Comparison of ENCODE assay signal across 32 cellular contexts in the genomic region with DNA sequence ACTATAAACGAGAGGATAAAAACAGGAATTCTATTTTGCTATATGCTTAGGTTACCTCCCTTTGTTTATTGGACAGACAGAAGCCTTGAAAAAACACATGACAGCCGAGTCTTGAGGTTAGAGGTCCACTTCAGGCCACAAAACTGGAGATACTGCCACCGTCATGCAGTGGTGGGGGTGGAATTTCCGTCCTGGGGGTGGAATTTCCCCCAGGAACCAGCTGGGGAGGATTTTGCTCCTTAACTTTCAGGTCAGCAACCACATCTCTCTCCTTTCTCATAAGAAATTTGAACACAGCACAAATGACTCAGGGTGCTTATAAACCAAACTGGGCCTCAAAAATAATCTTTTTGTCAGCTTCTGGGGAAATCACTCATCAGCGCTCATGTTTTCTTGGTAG.
"Had no signal": no experiment of that assay in that cellular context is flagged by ENCODE, and none has a peak within 500 bp of the region (broad histone marks: within the 10 kb centered on the region; RNA-seq: fewer than 3 reads in every experiment).

No MANE protein-coding gene starts in this region.

- H3K27me3 ChIP-seq: ascending aorta, gastroesophageal sphincter, pancreas, tibial artery, upper lobe of right lung had no signal

- H3K36me3 ChIP-seq: ascending aorta, gastroesophageal sphincter, pancreas, prostate gland, tibial artery, upper lobe of right lung had no signal

- H3K27ac Mint-ChIP-seq: activated B cell treated with CpG ODN at 0.5 μM for 24 hours; activated naive CD8-positive, alpha-beta T cell; activated T-cell treated with anti-CD3 and anti-CD28 coated beads, Interleukin-2, amount 50 U/mL, for 72 hours; naive thymus-derived CD4-positive, alpha-beta T cell; stimulated activated memory B cell treated with anti-CD40 and anti-IgM and Interleukin-4, amounts not matched to agents 10 μg/mL and 1 μg/mL and 100 μg/mL, for 72 hours; stimulated activated naive CD8-positive, alpha-beta T cell treated with anti-CD3 and anti-CD28 coated beads, Interleukin-15, amount 100 ng/mL, for 72 hours; T-helper 2 cell treated with Interferon-gamma antibody and Interleukin-4, amounts not matched to agents 5 μg/mL and 100 μg/mL, for 36 hours had no signal

- H3K27me3 Mint-ChIP-seq: activated B cell treated with CpG ODN at 0.5 μM for 24 hours; activated naive CD8-positive, alpha-beta T cell; central memory CD8-positive, alpha-beta T cell; naive thymus-derived CD4-positive, alpha-beta T cell; stimulated activated memory B cell treated with anti-CD40 and anti-IgM and Interleukin-4, amounts not matched to agents 10 μg/mL and 1 μg/mL and 100 μg/mL, for 72 hours; stimulated activated naive CD8-positive, alpha-beta T cell treated with anti-CD3 and anti-CD28 coated beads, Interleukin-15, amount 100 ng/mL, for 72 hours had no signal

- H3K9me3 ChIP-seq: ascending aorta, gastroesophageal sphincter, pancreas, prostate gland, tibial artery, upper lobe of right lung had no signal

- H3K4me3 ChIP-seq: ascending aorta, gastroesophageal sphincter, pancreas, prostate gland, tibial artery, upper lobe of right lung had no signal

- H3K4me1 ChIP-seq: ascending aorta, gastroesophageal sphincter, pancreas, prostate gland, tibial artery, upper lobe of right lung had no signal

- H3K36me3 Mint-ChIP-seq: activated naive CD8-positive, alpha-beta T cell; stimulated activated memory B cell treated with anti-CD40 and anti-IgM and Interleukin-4, amounts not matched to agents 10 μg/mL and 1 μg/mL and 100 μg/mL, for 72 hours had no signal

- H3K27ac ChIP-seq: ascending aorta, gastroesophageal sphincter, pancreas, prostate gland, tibial artery, upper lobe of right lung had no signal

- ATAC-seq: activated T-cell treated with anti-CD3 and anti-CD28 coated beads, Interleukin-2, amount 50 U/mL, for 72 hours; gastroesophageal sphincter; left colon; naive thymus-derived CD4-positive, alpha-beta T cell; pancreas; sciatic nerve; stimulated activated memory B cell treated with anti-CD40 and anti-IgM and Interleukin-4, amounts not matched to agents 10 μg/mL and 1 μg/mL and 100 μg/mL, for 72 hours; stimulated activated naive CD8-positive, alpha-beta T cell treated with anti-CD3 and anti-CD28 coated beads, Interleukin-15, amount 100 ng/mL, for 72 hours; upper lobe of right lung had no signal

- DNase-seq: activated B cell treated with CpG ODN at 0.5 μM for 24 hours; activated CD4-positive, alpha-beta T cell treated with anti-CD3 and anti-CD28 coated beads, Interleukin-2, amount 50 U/mL, for 1 hour; activated naive CD4-positive, alpha-beta T cell treated with Interleukin-2 at 50 U/mL for 16 hours; activated T-cell treated with anti-CD3 and anti-CD28 coated beads for 4 hours; activated T-cell treated with anti-CD3 and anti-CD28 coated beads, Interleukin-2, amount 50 U/mL, for 72 hours; effector memory CD4-positive, alpha-beta T cell; head of caudate nucleus; hippocampal formation; kidney; left colon; midbrain; naive thymus-derived CD4-positive, alpha-beta T cell; nucleus accumbens; pancreas; retina; small intestine; stimulated activated CD4-positive, alpha-beta T cell treated with anti-CD3 and anti-CD28 coated beads, Interleukin-1b, Interleukin-23, amount 100 ng/mL, for 48 hours; stimulated activated CD4-positive, alpha-beta T cell treated with anti-CD3 and anti-CD28 coated beads, Interleukin-4, amount 100 ng/mL, for 4 hours; stimulated activated CD8-positive, alpha-beta memory T cell treated with anti-CD3 and anti-CD28 coated beads, Interleukin-4, amount 100 ng/mL, for 48 hours; stimulated activated naive CD8-positive, alpha-beta T cell treated with anti-CD3 and anti-CD28 coated beads, Interleukin-15, amount 100 ng/mL, for 72 hours; substantia nigra; T-helper 1 cell; tibial artery; upper lobe of right lung had no signal

- H3K4me1 Mint-ChIP-seq: activated B cell treated with CpG ODN at 0.5 μM for 24 hours; central memory CD8-positive, alpha-beta T cell; naive thymus-derived CD4-positive, alpha-beta T cell; stimulated activated memory B cell treated with anti-CD40 and anti-IgM and Interleukin-4, amounts not matched to agents 10 μg/mL and 1 μg/mL and 100 μg/mL, for 72 hours; stimulated activated naive CD8-positive, alpha-beta T cell treated with anti-CD3 and anti-CD28 coated beads, Interleukin-15, amount 100 ng/mL, for 72 hours had no signal

- H3K4me3 Mint-ChIP-seq: activated B cell treated with CpG ODN at 0.5 μM for 24 hours; activated naive CD8-positive, alpha-beta T cell; activated T-cell treated with anti-CD3 and anti-CD28 coated beads, Interleukin-2, amount 50 U/mL, for 72 hours; central memory CD8-positive, alpha-beta T cell; naive thymus-derived CD4-positive, alpha-beta T cell; stimulated activated memory B cell treated with anti-CD40 and anti-IgM and Interleukin-4, amounts not matched to agents 10 μg/mL and 1 μg/mL and 100 μg/mL, for 72 hours; stimulated activated naive CD8-positive, alpha-beta T cell treated with anti-CD3 and anti-CD28 coated beads, Interleukin-15, amount 100 ng/mL, for 72 hours; T-helper 2 cell treated with Interferon-gamma antibody and Interleukin-4, amounts not matched to agents 5 μg/mL and 100 μg/mL, for 36 hours had no signal
